ENCODE assay signal across 9 cellular contexts in genomic region chr19:56811480-56811879, GRCh38. TPM values are rescaled to one million over a fixed set of nuclear protein-coding genes. Genes with fewer than 3 reads are reported as not detected.
"Had no signal": no experiment of that assay in that cellular context is flagged by ENCODE, and none has a peak within 500 bp of the region (broad histone marks: within the 10 kb centered on the region; RNA-seq: fewer than 3 reads in every experiment).

No MANE protein-coding gene starts in this region.

- FAIRE-seq: G401.6, GM12878, GM12891, GM12892, GM18507, GM19239 had no signal

- DNase-seq: GDM1, GF-D8 had no signal

- ATAC-seq: GM12878 had no signal

- H3K4me3 ChIP-seq: GM12878 had no signal

RNA-seq across cellular contexts. Expression of gene ZIM2, which starts 29.0 kb away (rescaled TPM):
- total RNA-seq: G401, GM12878 had no signal
- polyA plus RNA-seq: GM12878 had no signal
